In genomic region chr17:8324132-8324531, GRCh38 we compare ENCODE assay signal across 1 cellular context.
TF ChIP-seq lines count a peak whose summit lies in the region.

No MANE protein-coding gene starts in this region.

TF ChIP-seq in H1, 55 proteins besides CTCF, POLR2A, EP300 and RAD21:
- no peak for TF ChIP-seq RXRA (IDR thresholded peaks at IDR 0.05; ENCODE audit: insufficient read depth, low read depth, low read length)
- TF ChIP-seq RFX5 (IDR thresholded peaks at IDR 0.05; ENCODE audit: borderline replicate concordance, low read depth, low read length), result no peak
- no peak for TF ChIP-seq SP1 (IDR thresholded peaks at IDR 0.05; ENCODE audit: low read depth, low read length)
- no peak for TF ChIP-seq TBP (IDR thresholded peaks at IDR 0.05; ENCODE audit: low read depth, low read length)
- no peak for TF ChIP-seq SIRT6 (IDR thresholded peaks at IDR 0.05; ENCODE audit: low read length)
- TF ChIP-seq RNF2 (IDR thresholded peaks at IDR 0.05; ENCODE audit: borderline replicate concordance, low read depth, low read length, missing control alignments, poor library complexity, severe bottlenecking), result no peak
- no peak for TF ChIP-seq CEBPB (IDR thresholded peaks at IDR 0.05; ENCODE audit: low read depth, low read length)
- no peak for TF ChIP-seq GABPA (IDR thresholded peaks at IDR 0.05; ENCODE audit: borderline replicate concordance, insufficient read depth, low read length)
- no peak for TF ChIP-seq E2F6 (IDR thresholded peaks at IDR 0.05)
- no peak for TF ChIP-seq POLR2AphosphoS5 (IDR thresholded peaks at IDR 0.05; ENCODE audit: low read depth, low read length)
- no peak for TF ChIP-seq NRF1 (IDR thresholded peaks at IDR 0.05; ENCODE audit: low read depth, low read length)
TF ChIP-seq in H1: peak in this region for 0.
